Comparison of ENCODE assay signal across 11 cellular contexts in the genomic region with DNA sequence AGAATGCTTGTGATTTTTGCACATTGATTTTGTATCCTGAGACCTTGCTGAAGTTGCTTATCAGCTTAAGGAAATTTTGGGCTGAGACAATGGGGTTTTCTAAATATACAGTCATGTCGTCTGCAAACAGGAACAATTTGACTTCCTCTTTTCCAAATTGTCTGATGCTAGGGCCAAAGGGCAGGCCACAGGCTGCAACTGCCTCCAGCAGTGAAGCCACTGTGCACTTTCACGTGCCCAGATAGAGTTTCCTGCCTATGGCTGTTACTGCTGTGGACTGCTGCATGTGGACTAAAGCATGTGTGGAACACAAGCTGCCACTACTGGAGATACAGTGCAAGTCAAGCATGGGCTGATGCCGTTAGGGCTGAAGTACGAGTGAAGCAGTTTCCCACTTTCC. TPM values are rescaled to one million over a fixed set of nuclear protein-coding genes. Genes with fewer than 3 reads are reported as not detected.
"Had no signal": no experiment of that assay in that cellular context is flagged by ENCODE, and none has a peak within 500 bp of the region (broad histone marks: within the 10 kb centered on the region; RNA-seq: fewer than 3 reads in every experiment).

No MANE protein-coding gene starts in this region.

RNA-seq across cellular contexts. Expression of gene ASB17, which starts 10.8 kb away (rescaled TPM):
- total RNA-seq: activated CD4-positive, alpha-beta T cell treated with anti-CD3 and anti-CD28 coated beads, Interleukin-2, amount 10 ng/mL, durations not matched to agents 24 days and 14 days; activated CD8-positive, alpha-beta T cell treated with anti-CD3 and anti-CD28 coated beads for 36 hours; activated naive CD8-positive, alpha-beta T cell treated with anti-CD3 and anti-CD28 coated beads for 36 hours; activated T-helper 17 cell treated with anti-CD3 and anti-CD28 coated beads, Interleukin-2, amount 50 U/mL, for 72 hours; cardiac muscle cell; chondrocyte; left colon; lung; renal cortical epithelial cell; thoracic aorta; upper lobe of left lung had no signal
- polyA plus RNA-seq: cardiac muscle cell, lung had no signal
